In the genomic region with DNA sequence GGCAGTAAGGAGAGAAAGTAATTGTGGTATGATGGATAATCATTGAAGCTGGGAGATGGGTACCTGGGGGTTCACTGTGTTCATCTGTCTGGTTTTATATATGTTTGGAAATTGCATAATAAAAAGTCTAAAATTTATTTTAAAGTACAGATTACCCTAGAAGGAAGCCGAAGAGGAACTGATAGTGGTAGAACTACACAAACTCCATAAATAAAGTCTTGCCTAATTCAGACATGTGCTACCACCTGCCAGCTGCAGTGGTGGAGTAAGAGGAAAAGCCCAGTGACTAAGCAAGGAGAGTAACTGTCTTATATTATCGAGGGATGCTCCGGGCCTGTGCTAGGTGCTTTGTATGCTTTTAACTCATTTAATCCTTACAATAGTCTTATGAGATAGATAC, we compare ENCODE assay signal across 8 cellular contexts. TPM values are rescaled to one million over a fixed set of nuclear protein-coding genes. Genes with fewer than 3 reads are reported as not detected.
A peak's percentile ranks its signal among the peaks of the same experiment; 100 is the strongest.
DNase-seq lines count a peak whose midpoint lies in the region; ATAC-seq, FAIRE-seq and TF ChIP-seq lines count a peak whose summit lies in the region.

No MANE protein-coding gene starts in this region.

- H3K79me2 ChIP-seq in osteoblast (ENCODE audit: insufficient read depth, low read length) = no peaks in the 10 kb centered on the region

- no peaks in the 10 kb centered on the region for H3K36me3 ChIP-seq in osteoblast (ENCODE audit: insufficient read depth, low read length)

- TF ChIP-seq CTCF in fibroblast of pulmonary artery (IDR thresholded peaks at IDR 0.05; ENCODE audit: low read length, missing control alignments) = no peak
- TF ChIP-seq CTCF in osteoblast (IDR thresholded peaks at IDR 0.05; ENCODE audit: extremely low read depth, low read depth, low read length) = no peak

- no peaks in the 10 kb centered on the region for H3K9me3 ChIP-seq in osteoblast (ENCODE audit: low read depth, low read length)

- no peak overlapping the region for H3K27ac ChIP-seq in osteoblast (ENCODE audit: low read depth, low read length)

- no peak overlapping the region for H2AFZ ChIP-seq in osteoblast (ENCODE audit: low read length)

- peaks cover 6% of the 10 kb centered on the region for H3K4me1 ChIP-seq in osteoblast (ENCODE audit: insufficient read depth, low read length)

- DNase-seq in fibroblast of pulmonary artery (ENCODE audit: low read depth) (peak; percentile 10), osteoblast (ENCODE audit: insufficient read length, low spot score, missing footprints) (no peak), COLO668 (lab: John Stamatoyannopoulos, UW; ENCODE audit: unreplicated experiment) (no peak), NCI-H128 (lab: John Stamatoyannopoulos, UW; ENCODE audit: unreplicated experiment) (no peak), frontal cortex (ENCODE audit: low spot score in 2 of 2) (no peak)

- ATAC-seq in GM18511 (IDR thresholded peaks at IDR 0.05; ENCODE audit: unreplicated experiment) (peak; percentile 68), GM21737 (IDR thresholded peaks at IDR 0.05; ENCODE audit: unreplicated experiment) (peak; percentile 54), HG03521 (IDR thresholded peaks at IDR 0.05; ENCODE audit: unreplicated experiment) (peak; percentile 60)

- no peak overlapping the region for H3K4me3 ChIP-seq in fibroblast of pulmonary artery (replicated peaks; ENCODE audit: low read depth, low read length)
- no peak overlapping the region for H3K4me3 ChIP-seq in osteoblast (ENCODE audit: insufficient read depth, low read length)

- no peak for FAIRE-seq in frontal cortex (lab: Jason Lieb, UNC)

- H3K27me3 ChIP-seq in osteoblast (ENCODE audit: insufficient read depth, low read length) = peaks cover 2% of the 10 kb centered on the region

- no peaks in the 10 kb centered on the region for H4K20me1 ChIP-seq in osteoblast (ENCODE audit: insufficient read depth, low read length)

- no peak overlapping the region for H3K4me2 ChIP-seq in osteoblast (ENCODE audit: insufficient read depth, low read length)

RNA-seq across cellular contexts. Expression of a gene that starts 56.6 kb away (rescaled TPM):
- total RNA-seq in osteoblast = 214 and 240 TPM in 2 replicates
- 567 TPM for total RNA-seq in frontal cortex
